In genomic region chr14:42664185-42664584, GRCh38 we compare ENCODE assay signal across 28 cellular contexts.
"Had no signal": no experiment of that assay in that cellular context is flagged by ENCODE, and none has a peak within 500 bp of the region (broad histone marks: within the 10 kb centered on the region; RNA-seq: fewer than 3 reads in every experiment).

No MANE protein-coding gene starts in this region.

- H3K4me1 ChIP-seq: esophagus muscularis mucosa, foreskin keratinocyte, gastrocnemius medialis, heart left ventricle had no signal

- H3K36me3 Mint-ChIP-seq: activated naive CD8-positive, alpha-beta T cell had no signal

- H3K9me3 ChIP-seq: gastrocnemius medialis, heart left ventricle had no signal

- H3K4me3 ChIP-seq: esophagus muscularis mucosa, gastrocnemius medialis, heart left ventricle had no signal

- H3K27ac ChIP-seq: brain microvascular endothelial cell, esophagus muscularis mucosa, foreskin keratinocyte, gastrocnemius medialis, heart left ventricle had no signal

- DNase-seq: activated CD4-positive, alpha-beta memory T cell treated with anti-CD3 and anti-CD28 coated beads, Interleukin-2, amount 10 ng/mL, durations not matched to agents 7 days and 5 days; activated CD4-positive, alpha-beta T cell treated with anti-CD3 and anti-CD28 coated beads for 1 hour; activated CD4-positive, alpha-beta T cell treated with anti-CD3 and anti-CD28 coated beads for 4 hours; activated CD4-positive, alpha-beta T cell treated with anti-CD3 and anti-CD28 coated beads, Interleukin-2, amount 10 ng/mL, durations not matched to agents 7 days and 5 days; activated CD4-positive, alpha-beta T cell treated with anti-CD3 and anti-CD28 coated beads, Interleukin-2, amount 50 U/mL, for 4 hours; activated CD8-positive, alpha-beta memory T cell treated with anti-CD3 and anti-CD28 coated beads for 24 hours; activated effector memory CD4-positive, alpha-beta T cell treated with Interleukin-2 at 50 U/mL for 16 hours; activated gamma-delta T cell treated with Interleukin-2 at 50 U/mL for 16 hours; activated naive CD4-positive, alpha-beta T cell treated with anti-CD3 and anti-CD28 coated beads, Interleukin-2, amount 50 U/mL, for 16 hours; activated naive CD4-positive, alpha-beta T cell treated with Interleukin-2 at 50 U/mL for 16 hours; activated T-cell treated with anti-CD3 and anti-CD28 coated beads, Interleukin-2, amount 50 U/mL, for 4 hours; amniotic stem cell; anterior cingulate cortex; brain microvascular endothelial cell; cortex of kidney; dermis blood vessel endothelial cell; effector CD4-positive, alpha-beta T cell; effector memory CD8-positive, alpha-beta T cell; erythroblast; foreskin keratinocyte; gastrocnemius medialis; glutamatergic neuron; heart left ventricle; T-helper 2 cell had no signal

- H3K27me3 Mint-ChIP-seq: activated CD4-positive, alpha-beta memory T cell treated with anti-CD3 and anti-CD28 coated beads, Interleukin-2, amount 10 ng/mL, durations not matched to agents 7 days and 5 days; activated CD4-positive, alpha-beta T cell treated with anti-CD3 and anti-CD28 coated beads, Interleukin-2, amount 10 ng/mL, durations not matched to agents 7 days and 5 days; activated naive CD8-positive, alpha-beta T cell; activated T-helper 17 cell treated with anti-CD3 and anti-CD28 coated beads, Interleukin-2, amount 50 U/mL, for 72 hours; central memory CD8-positive, alpha-beta T cell; effector memory CD8-positive, alpha-beta T cell had no signal

- H3K4me1 Mint-ChIP-seq: activated CD4-positive, alpha-beta memory T cell treated with anti-CD3 and anti-CD28 coated beads, Interleukin-2, amount 10 ng/mL, durations not matched to agents 7 days and 5 days; activated CD4-positive, alpha-beta T cell treated with anti-CD3 and anti-CD28 coated beads, Interleukin-2, amount 10 ng/mL, durations not matched to agents 7 days and 5 days; activated T-helper 17 cell treated with anti-CD3 and anti-CD28 coated beads, Interleukin-2, amount 50 U/mL, for 72 hours; central memory CD8-positive, alpha-beta T cell had no signal

- H3K4me3 Mint-ChIP-seq: activated CD4-positive, alpha-beta memory T cell treated with anti-CD3 and anti-CD28 coated beads, Interleukin-2, amount 10 ng/mL, durations not matched to agents 7 days and 5 days; activated CD4-positive, alpha-beta T cell treated with anti-CD3 and anti-CD28 coated beads, Interleukin-2, amount 10 ng/mL, durations not matched to agents 7 days and 5 days; activated naive CD8-positive, alpha-beta T cell; activated T-cell treated with anti-CD3 and anti-CD28 coated beads, Interleukin-2, amount 50 U/mL, for 4 hours; activated T-helper 17 cell treated with anti-CD3 and anti-CD28 coated beads, Interleukin-2, amount 50 U/mL, for 72 hours; central memory CD8-positive, alpha-beta T cell; effector memory CD8-positive, alpha-beta T cell had no signal

- H3K36me3 ChIP-seq: brain microvascular endothelial cell, esophagus muscularis mucosa, gastrocnemius medialis, heart left ventricle had no signal

- H3K27me3 ChIP-seq: brain microvascular endothelial cell, esophagus muscularis mucosa, foreskin keratinocyte, gastrocnemius medialis, heart left ventricle had no signal

- H3K9me3 Mint-ChIP-seq: activated T-cell treated with anti-CD3 and anti-CD28 coated beads, Interleukin-2, amount 50 U/mL, for 4 hours had no signal

- ATAC-seq: activated T-cell treated with anti-CD3 and anti-CD28 coated beads, Interleukin-2, amount 50 U/mL, for 4 hours; activated T-helper 17 cell treated with anti-CD3 and anti-CD28 coated beads, Interleukin-2, amount 50 U/mL, for 72 hours; effector memory CD8-positive, alpha-beta T cell; foreskin keratinocyte; gastrocnemius medialis; heart left ventricle had no signal

- H3K27ac Mint-ChIP-seq: activated CD4-positive, alpha-beta memory T cell treated with anti-CD3 and anti-CD28 coated beads, Interleukin-2, amount 10 ng/mL, durations not matched to agents 7 days and 5 days; activated CD4-positive, alpha-beta T cell treated with anti-CD3 and anti-CD28 coated beads, Interleukin-2, amount 10 ng/mL, durations not matched to agents 7 days and 5 days; activated naive CD8-positive, alpha-beta T cell; activated T-helper 17 cell treated with anti-CD3 and anti-CD28 coated beads, Interleukin-2, amount 50 U/mL, for 72 hours; effector memory CD8-positive, alpha-beta T cell had no signal
